9 cellular contexts compared by ENCODE assay signal in genomic region chr1:234755449-234755863, GRCh38.
A peak's percentile ranks its signal among the peaks of the same experiment; 100 is the strongest.
DNase-seq lines count a peak whose midpoint lies in the region; FAIRE-seq and TF ChIP-seq lines count a peak whose summit lies in the region.
"Had no signal": no experiment of that assay in that cellular context is flagged by ENCODE, and none has a peak within 500 bp of the region (broad histone marks: within the 10 kb centered on the region; RNA-seq: fewer than 3 reads in every experiment).

No MANE protein-coding gene starts in this region.

- no peak for TF ChIP-seq CTCF in D721Med (IDR thresholded peaks at IDR 0.05; ENCODE audit: insufficient read depth, missing control alignments)

- DNase-seq in NCI-H146 (lab: John Stamatoyannopoulos, UW) (peak; percentile 31), NCI-H146 treated with DMSO at 0.1 percent for 48 hours (lab: John Stamatoyannopoulos, UW; ENCODE audit: unreplicated experiment) (no peak), SKM-1 treated with dmso at 0.1 percent for 144 hours (lab: John Stamatoyannopoulos, UW; ENCODE audit: unreplicated experiment) (peak; percentile 75), hippocampal formation (lab: John Stamatoyannopoulos, UW) (peak; percentile 71 to 72), ureter (ENCODE audit: low spot score) (peak; percentile 87), D721Med (ENCODE audit: insufficient read length, low spot score) (no peak), epidermal melanocyte (ENCODE audit: insufficient read length, low spot score) (no peak), HuH-7.5 (ENCODE audit: low spot score) (no peak)

- no peak for FAIRE-seq in D721Med (lab: Jason Lieb, UNC)
- FAIRE-seq: frontal cortex had no signal

Comparison
In these comparisons a context has a peak if more than half of its experiments do, and no peak if none do; other contexts are left out.
1. DNase-seq: peak in NCI-H146 (single experiment), SKM-1 treated with dmso at 0.1 percent for 144 hours (single experiment), hippocampal formation (2 of 2) and ureter (single experiment); none in NCI-H146 treated with DMSO at 0.1 percent for 48 hours (single experiment), D721Med (single experiment), epidermal melanocyte (single experiment) and HuH-7.5 (single experiment).